9 cellular contexts compared by ENCODE assay signal in genomic region chr12:78120866-78121590, GRCh38.
DNase-seq lines count a peak whose midpoint lies in the region; ATAC-seq, FAIRE-seq and TF ChIP-seq lines count a peak whose summit lies in the region.
"Had no signal": no experiment of that assay in that cellular context is flagged by ENCODE, and none has a peak within 500 bp of the region (broad histone marks: within the 10 kb centered on the region; RNA-seq: fewer than 3 reads in every experiment).

No MANE protein-coding gene starts in this region.

- no peak for FAIRE-seq in H54 (lab: Jason Lieb, UNC)
- FAIRE-seq: endometrium had no signal

- no peak for TF ChIP-seq POLR2A in H54 (IDR thresholded peaks at IDR 0.05; ENCODE audit: low read depth, low read length)

- DNase-seq in DMS53 (lab: John Stamatoyannopoulos, UW): peak; percentile 85
- DNase-seq in LHCN-M2 (ENCODE audit: low read depth): peak; percentile 50
- peak; percentile 5 for DNase-seq in SW480 (ENCODE audit: low spot score)
- DNase-seq in medulla oblongata (ENCODE audit: extremely low spot score): peak; percentile 49
- no peak for DNase-seq in NCI-H2196 treated with DMSO at 0.1 percent for 48 hours (lab: John Stamatoyannopoulos, UW; ENCODE audit: unreplicated experiment)
- no peak for DNase-seq in H54 (ENCODE audit: insufficient read length, low spot score)

- no peak for ATAC-seq in GM18867 (IDR thresholded peaks at IDR 0.05; ENCODE audit: unreplicated experiment)
- ATAC-seq in GM21381 (IDR thresholded peaks at IDR 0.05; ENCODE audit: unreplicated experiment): no peak

Comparison
In these comparisons a context has a peak if more than half of its experiments do, and no peak if none do; other contexts are left out.
1. DNase-seq: peak in DMS53 (single experiment), LHCN-M2 (single experiment), SW480 (single experiment) and medulla oblongata (single experiment); none in NCI-H2196 treated with DMSO at 0.1 percent for 48 hours (single experiment) and H54 (single experiment).